11 cellular contexts compared by ENCODE assay signal in genomic region chr20:51712501-51713212, GRCh38. TPM values are rescaled to one million over a fixed set of nuclear protein-coding genes. Genes with fewer than 3 reads are reported as not detected.
DNase-seq lines count a peak whose midpoint lies in the region; ATAC-seq, FAIRE-seq and TF ChIP-seq lines count a peak whose summit lies in the region.
"Had no signal": no experiment of that assay in that cellular context is flagged by ENCODE, and none has a peak within 500 bp of the region (broad histone marks: within the 10 kb centered on the region; RNA-seq: fewer than 3 reads in every experiment).

No MANE protein-coding gene starts in this region.

- ATAC-seq in GM19351 (IDR thresholded peaks at IDR 0.05; ENCODE audit: unreplicated experiment): no peak

- no peak for FAIRE-seq in bronchial epithelial cell (lab: Jason Lieb, UNC)

- TF ChIP-seq CTCF in AG04450 (IDR thresholded peaks at IDR 0.05; ENCODE audit: low read depth, low read length) (peak; percentile 57), bronchial epithelial cell (IDR thresholded peaks at IDR 0.05; ENCODE audit: insufficient read depth, low read length, severe bottlenecking) (peak; percentile 53), tibial nerve (IDR thresholded peaks at IDR 0.05) (peak in 1 of 5 experiments; percentile 5)

- H3K27ac ChIP-seq in AG04450 (ENCODE audit: low read depth, low read length) (no peak overlapping the region), HUES48 (ENCODE audit: low read depth, low read length) (peak overlapping the region; percentile 57), tibial nerve (no peak overlapping the region)
- H3K27ac ChIP-seq: skin epidermis had no signal

- no peaks in the 10 kb centered on the region for H3K36me3 ChIP-seq in HUES48 (ENCODE audit: control insufficient read depth, insufficient read depth, low read length)
- no peaks in the 10 kb centered on the region for H3K36me3 ChIP-seq in bronchial epithelial cell (ENCODE audit: control insufficient read depth, insufficient read depth, low read length)
- peaks cover 0 to 7% (median 0%) of the 10 kb centered on the region in 3 donors for H3K36me3 ChIP-seq in tibial nerve

- CTCF ChIA-PET in AG04450 (lab: Charles Lee): no interaction called here

- WGBS in tibial nerve, 2 donors: 71% methylated on average over 20 to 24 of the region's 24 CpGs

- peaks cover 31% of the 10 kb centered on the region for H3K4me1 ChIP-seq in HUES48 (ENCODE audit: control insufficient read depth, insufficient read depth, low read length)
- no peaks in the 10 kb centered on the region for H3K4me1 ChIP-seq in tibial nerve

- H3K9me3 ChIP-seq in AG04450 (ENCODE audit: control insufficient read depth, insufficient read depth, low read length) (no peaks in the 10 kb centered on the region; the same call in 1 of the 2 replicates), HUES48 (ENCODE audit: control insufficient read depth, insufficient read depth, low read length) (no peaks in the 10 kb centered on the region), tibial nerve (no peaks in the 10 kb centered on the region)

- POLR2A ChIA-PET in AG04450 (lab: Yijun Ruan, JAX): no interaction called here

- H3K4me3 ChIP-seq in AG04450 (ENCODE audit: low read depth, low read length) (no peak overlapping the region), HUES48 (ENCODE audit: low read depth, low read length) (no peak overlapping the region), bronchial epithelial cell (ENCODE audit: low read depth, low read length) (no peak overlapping the region), tibial nerve (no peak overlapping the region)
- H3K4me3 ChIP-seq: skin epidermis had no signal

- TF ChIP-seq EP300 in tibial nerve (IDR thresholded peaks at IDR 0.05): no peak

- no peak overlapping the region for H3K9ac ChIP-seq in HUES48 (ENCODE audit: low read depth, low read length)

- DNase-seq in AG04450 (ENCODE audit: low read depth, low spot score) (no peak), bronchial epithelial cell (ENCODE audit: low read depth) (peak; percentile 15), medulla oblongata (ENCODE audit: extremely low spot score) (peak; percentile 40), tibial nerve (ENCODE audit: low spot score in 2 of 2) (no peak), middle frontal gyrus (ENCODE audit: extremely low spot score, low spot score) (no peak), SK-N-DZ (ENCODE audit: low spot score) (no peak)
- DNase-seq: activated CD4-positive, alpha-beta T cell treated with anti-CD3 and anti-CD28 coated beads, Interleukin-2, amount 50 U/mL, for 4 hours; NCI-H2081 had no signal

- H3K27me3 ChIP-seq in AG04450 (ENCODE audit: control insufficient read depth, insufficient read depth, low read length): no peaks in the 10 kb centered on the region
- no peaks in the 10 kb centered on the region for H3K27me3 ChIP-seq in HUES48 (ENCODE audit: control insufficient read depth, insufficient read depth, low read length)
- no peaks in the 10 kb centered on the region for H3K27me3 ChIP-seq in bronchial epithelial cell (ENCODE audit: control insufficient read depth, insufficient read depth, low read length)
- no peaks in the 10 kb centered on the region for H3K27me3 ChIP-seq in tibial nerve

- no peak for TF ChIP-seq POLR2A in tibial nerve (IDR thresholded peaks at IDR 0.05)

RNA-seq across cellular contexts. Expression of gene ATP9A, which starts 55.5 kb away (rescaled TPM):
- 35.3 and 37.1 TPM in 2 replicates for polyA plus RNA-seq in AG04450 (2011; rRNA removed)
- 95.4 and 107 TPM in 2 replicates for polyA minus RNA-seq in AG04450 (2011; rRNA and poly(A)+ RNA removed)
- 22.7 and 26.3 TPM in 2 replicates for total RNA-seq in bronchial epithelial cell
- total RNA-seq in tibial nerve: 10 to 100 TPM; 36.1 to 47.4 (median 38.1) TPM
- 3.8 and 4.9 TPM in 2 replicates for polyA plus RNA-seq in SK-N-DZ (2014; cell fraction: cytosol; rRNA removed)
- polyA plus RNA-seq in SK-N-DZ (2014; cell fraction: nucleus; rRNA removed): 2.3 and 4.2 TPM in 2 replicates

Comparison
In these comparisons a context has a peak if more than half of its experiments do, and no peak if none do; other contexts are left out.
1. DNase-seq: peak in bronchial epithelial cell (single experiment) and medulla oblongata (single experiment); none in AG04450 (single experiment), tibial nerve (0 of 2), middle frontal gyrus (single experiment) and SK-N-DZ (single experiment).